Comparison of ENCODE assay signal across 24 cellular contexts in the genomic region with DNA sequence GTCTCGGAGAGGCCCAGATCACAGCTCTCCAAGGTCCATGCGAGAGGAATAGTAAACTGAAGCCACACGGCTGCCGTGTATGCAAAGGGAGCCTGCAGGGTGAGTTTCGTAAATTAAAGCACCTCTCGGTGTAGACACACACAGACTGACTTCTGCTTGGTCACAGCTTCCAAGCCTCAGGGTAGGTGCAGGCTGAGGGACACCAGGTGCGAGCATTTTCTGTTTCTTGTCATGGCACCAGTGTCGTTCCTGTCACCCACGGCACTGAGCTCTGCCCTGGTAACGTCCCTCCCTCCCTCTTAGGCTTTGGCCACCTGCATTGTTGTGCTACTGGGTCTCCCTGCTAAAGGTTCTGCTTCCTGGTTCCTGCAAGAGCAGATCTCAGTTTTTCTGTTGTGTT.
"Had no signal": no experiment of that assay in that cellular context is flagged by ENCODE, and none has a peak within 500 bp of the region (broad histone marks: within the 10 kb centered on the region; RNA-seq: fewer than 3 reads in every experiment).

No MANE protein-coding gene starts in this region.

- H3K4me3 Mint-ChIP-seq: activated CD4-positive, alpha-beta T cell treated with anti-CD3 and anti-CD28 coated beads for 36 hours; activated naive CD4-positive, alpha-beta T cell treated with anti-CD3 and anti-CD28 coated beads for 36 hours; endodermal cell; nephron; stimulated activated effector memory CD8-positive, alpha-beta T cell treated with anti-CD3 and anti-CD28 coated beads, Interleukin-12 subunit alpha, Interleukin-12 subunit beta, amount 100 ng/mL, for 72 hours; stimulated activated naive CD8-positive, alpha-beta T cell treated with anti-CD3 and anti-CD28 coated beads, Interleukin-15, amount 100 ng/mL, for 72 hours; type B pancreatic cell had no signal

- H3K4me1 ChIP-seq: foreskin keratinocyte, heart right ventricle, lower lobe of right lung had no signal

- ATAC-seq: activated CD4-positive, alpha-beta T cell treated with anti-CD3 and anti-CD28 coated beads for 36 hours; esophagus mucosa; foreskin keratinocyte; left lobe of liver; lower lobe of right lung; sciatic nerve; stimulated activated effector memory CD8-positive, alpha-beta T cell treated with anti-CD3 and anti-CD28 coated beads, Interleukin-12 subunit alpha, Interleukin-12 subunit beta, amount 100 ng/mL, for 72 hours; stimulated activated naive CD8-positive, alpha-beta T cell treated with anti-CD3 and anti-CD28 coated beads, Interleukin-15, amount 100 ng/mL, for 72 hours had no signal

- H3K9me3 Mint-ChIP-seq: activated naive CD4-positive, alpha-beta T cell treated with anti-CD3 and anti-CD28 coated beads for 36 hours; activated T-helper 2 cell treated with anti-CD3 and anti-CD28 coated beads, Interferon-gamma antibody, Interleukin-2, Interleukin-4, amounts not matched to agents 10 μg/mL and 5 μg/mL and 100 μg/mL, durations not matched to agents 14 hours and 24 hours and 36 hours; stimulated activated effector memory CD8-positive, alpha-beta T cell treated with anti-CD3 and anti-CD28 coated beads, Interleukin-12 subunit alpha, Interleukin-12 subunit beta, amount 100 ng/mL, for 72 hours; stimulated activated naive CD8-positive, alpha-beta T cell treated with anti-CD3 and anti-CD28 coated beads, Interleukin-15, amount 100 ng/mL, for 72 hours; type B pancreatic cell had no signal

- H3K4me1 Mint-ChIP-seq: activated CD4-positive, alpha-beta T cell treated with anti-CD3 and anti-CD28 coated beads for 36 hours; endodermal cell; nephron had no signal

- H3K27me3 Mint-ChIP-seq: activated CD4-positive, alpha-beta T cell treated with anti-CD3 and anti-CD28 coated beads for 36 hours; stimulated activated naive CD8-positive, alpha-beta T cell treated with anti-CD3 and anti-CD28 coated beads, Interleukin-15, amount 100 ng/mL, for 72 hours; type B pancreatic cell had no signal

- H3K27ac ChIP-seq: brain microvascular endothelial cell, foreskin keratinocyte, lower lobe of right lung, skin epidermis had no signal

- H3K9me3 ChIP-seq: lower lobe of right lung had no signal

- DNase-seq: activated CD4-positive, alpha-beta T cell treated with anti-CD3 and anti-CD28 coated beads for 36 hours; activated CD4-positive, CD25-positive, alpha-beta regulatory T cell; activated CD8-positive, alpha-beta memory T cell treated with anti-CD3 and anti-CD28 coated beads, Interleukin-2, amount 50 U/mL, for 48 hours; activated naive CD4-positive, alpha-beta T cell treated with anti-CD3 and anti-CD28 coated beads for 36 hours; activated T-cell treated with anti-CD3 and anti-CD28 coated beads, Interleukin-2, amount 50 U/mL, for 48 hours; amniotic stem cell; brain microvascular endothelial cell; caudate nucleus; foreskin keratinocyte; heart right ventricle; lower lobe of right lung; mesenchymal stem cell; stimulated activated CD4-positive, alpha-beta T cell treated with anti-CD3 and anti-CD28 coated beads, Interleukin-4, amount 100 ng/mL, for 24 hours; stimulated activated naive CD8-positive, alpha-beta T cell treated with anti-CD3 and anti-CD28 coated beads, Interleukin-15, amount 100 ng/mL, for 72 hours; substantia nigra had no signal

- H3K4me3 ChIP-seq: heart right ventricle, lower lobe of right lung, skin epidermis had no signal

- H3K27me3 ChIP-seq: brain microvascular endothelial cell, foreskin keratinocyte, heart right ventricle had no signal

- H3K27ac Mint-ChIP-seq: activated naive CD4-positive, alpha-beta T cell treated with anti-CD3 and anti-CD28 coated beads for 36 hours; activated T-helper 2 cell treated with anti-CD3 and anti-CD28 coated beads, Interferon-gamma antibody, Interleukin-2, Interleukin-4, amounts not matched to agents 10 μg/mL and 5 μg/mL and 100 μg/mL, durations not matched to agents 14 hours and 24 hours and 36 hours; endodermal cell; nephron; type B pancreatic cell had no signal
